15 cellular contexts compared by ENCODE assay signal in the genomic region with DNA sequence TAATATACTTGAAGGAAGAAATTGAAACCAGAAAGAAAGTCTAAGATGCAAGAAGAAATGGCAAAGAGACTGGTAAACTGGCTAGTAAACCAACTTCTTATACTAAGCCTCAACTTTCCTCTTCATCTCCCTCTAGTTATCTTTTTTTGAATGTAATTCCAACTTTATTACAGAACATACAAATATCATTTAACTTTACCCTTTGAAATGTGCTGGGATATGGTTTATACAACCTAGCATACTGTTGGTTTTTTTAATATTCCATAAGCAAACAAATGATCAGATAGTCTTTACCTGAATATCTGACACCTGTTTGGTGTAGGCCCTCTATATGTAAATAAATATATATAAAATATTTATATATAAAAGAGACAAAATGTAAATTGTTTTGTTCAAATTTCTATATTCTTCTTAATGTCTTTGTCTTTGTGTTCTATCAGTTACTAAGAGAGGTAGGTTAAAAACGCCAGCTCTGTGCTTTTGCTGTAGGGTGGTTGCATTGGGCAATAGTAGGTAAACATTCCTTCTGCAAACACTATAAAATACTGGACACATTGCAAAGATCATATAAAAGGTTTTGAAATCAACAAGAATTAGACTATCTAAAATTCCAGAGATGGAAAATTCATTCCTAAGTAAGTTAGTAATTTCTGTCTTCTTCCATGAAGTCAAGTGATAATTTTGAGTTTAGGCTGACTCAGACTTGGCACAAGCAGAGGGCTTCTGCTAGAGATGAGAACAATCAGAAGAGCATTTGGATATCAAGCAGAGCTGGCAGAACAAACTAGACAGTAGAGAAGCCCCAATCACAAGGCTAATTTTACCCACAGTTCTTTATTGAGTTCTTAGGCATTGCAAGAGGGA.
DNase-seq lines count a peak whose midpoint lies in the region; ATAC-seq and TF ChIP-seq lines count a peak whose summit lies in the region.
"Had no signal": no experiment of that assay in that cellular context is flagged by ENCODE, and none has a peak within 500 bp of the region (broad histone marks: within the 10 kb centered on the region; RNA-seq: fewer than 3 reads in every experiment).

No MANE protein-coding gene starts in this region.

- peaks cover 11% of the 10 kb centered on the region for H3F3A ChIP-seq in PC-9 (ENCODE audit: insufficient read depth, low read depth)
- H3F3A ChIP-seq in neural progenitor cell (ENCODE audit: low read depth): no peaks in the 10 kb centered on the region

- H3K79me2 ChIP-seq in PC-9 (ENCODE audit: low read depth): no peaks in the 10 kb centered on the region
- no peaks in the 10 kb centered on the region for H3K79me2 ChIP-seq in neural progenitor cell (ENCODE audit: low read depth)

- BruUV-seq in Caco-2 (replicated peaks; lab: Mats Ljungman, UMichigan) (no TSS peak), PC-9 (replicated peaks; lab: Mats Ljungman, UMichigan) (no TSS peak)

- H3K9me3 ChIP-seq in Caco-2: no peaks in the 10 kb centered on the region; the same call in 1 of the 2 replicates
- H3K9me3 ChIP-seq in PC-9 (ENCODE audit: insufficient read depth, low read depth): peaks cover 12% of the 10 kb centered on the region; the same call in 1 of the 2 replicates
- H3K9me3 ChIP-seq in neural progenitor cell (ENCODE audit: low read depth): no peaks in the 10 kb centered on the region

- H3K27me3 ChIP-seq in Caco-2 (replicated peaks; ENCODE audit: control insufficient read depth, insufficient read depth, low read length) (no peaks in the 10 kb centered on the region), PC-9 (ENCODE audit: insufficient read depth, low read depth) (no peaks in the 10 kb centered on the region), neural progenitor cell (no peaks in the 10 kb centered on the region)

- H3K4me3 ChIP-seq in Caco-2 (ENCODE audit: low read depth, low read length): no peak overlapping the region
- no peak overlapping the region for H3K4me3 ChIP-seq in PC-9
- H3K4me3 ChIP-seq in foreskin fibroblast (ENCODE audit: low read depth in 1 of 2, low read length in 2 of 2): no peak overlapping the region
- no peak overlapping the region for H3K4me3 ChIP-seq in neural progenitor cell

- H3K9me2 ChIP-seq in PC-9 (ENCODE audit: insufficient read depth): no peaks in the 10 kb centered on the region

- intact Hi-C loops in Caco-2 (cut with micrococcal nuclease; ENCODE audit: unreplicated experiment): loop anchor here (1.0 kb wide), 1 partner anchor 39 kb away; no protein-coding TSS in a partner anchor
- intact Hi-C loops in PC-9 (cut with micrococcal nuclease; ENCODE audit: unreplicated experiment): no loop called here

- H3K36me3 ChIP-seq in Caco-2 (ENCODE audit: control insufficient read depth, insufficient read depth, low read length) (no peaks in the 10 kb centered on the region), PC-9 (ENCODE audit: low read depth) (0 out of 2 replicates have a peak, but pooled peaks cover 2% of the 10 kb centered on the region), neural progenitor cell (no peaks in the 10 kb centered on the region)

- H3K36me3 Mint-ChIP-seq in Caco-2 (ENCODE audit: insufficient read depth, unreplicated experiment) (no peaks in the 10 kb centered on the region), neural progenitor cell (no peaks in the 10 kb centered on the region)
- H3K36me3 Mint-ChIP-seq: IgD-negative memory B cell, natural killer cell had no signal

- H3K27ac Mint-ChIP-seq in Caco-2 (ENCODE audit: unreplicated experiment) (peak overlapping the region; percentile 53), neural progenitor cell (no peak overlapping the region)
- H3K27ac Mint-ChIP-seq: dendritic cell treated with granulocyte-macrophage colony-stimulating factor and Interleukin-4, amounts not matched to agents 40 ng/mL and 50 ng/mL, for 4 days; IgD-negative memory B cell; natural killer cell had no signal

- H3K4me2 ChIP-seq in PC-9 (peak overlapping the region; percentile 13), neural progenitor cell (no peak overlapping the region)

- H3K4me3 Mint-ChIP-seq in Caco-2 (ENCODE audit: unreplicated experiment): no peak overlapping the region
- H3K4me3 Mint-ChIP-seq in neural progenitor cell: no peak overlapping the region
- H3K4me3 Mint-ChIP-seq: dendritic cell treated with granulocyte-macrophage colony-stimulating factor and Interleukin-4, amounts not matched to agents 40 ng/mL and 50 ng/mL, for 4 days; IgD-negative memory B cell; natural killer cell had no signal

- ATAC-seq in omental fat pad (ENCODE audit: low FRiP score) (peak; percentile 88), HG02571 (IDR thresholded peaks at IDR 0.05; ENCODE audit: unreplicated experiment) (no peak), HG03108 (IDR thresholded peaks at IDR 0.05; ENCODE audit: unreplicated experiment) (no peak)
- ATAC-seq: natural killer cell had no signal

- POLR2A ChIA-PET in Caco-2 (lab: Charles Lee): no interaction called here
- POLR2A ChIA-PET in PC-9 (lab: Charles Lee; ENCODE audit: unreplicated experiment): no interaction called here

- H3K4me1 ChIP-seq in Caco-2: peaks cover 11% of the 10 kb centered on the region; the same call in 1 of the 2 replicates
- peaks cover 24% of the 10 kb centered on the region for H3K4me1 ChIP-seq in PC-9 (replicated peaks; ENCODE audit: insufficient read depth)
- no peaks in the 10 kb centered on the region for H3K4me1 ChIP-seq in neural progenitor cell

- H4K20me1 ChIP-seq in PC-9 (ENCODE audit: insufficient read depth) (no peaks in the 10 kb centered on the region), neural progenitor cell (ENCODE audit: low read depth) (no peaks in the 10 kb centered on the region)

- TF ChIP-seq CTCF in Caco-2 (IDR thresholded peaks at IDR 0.05; ENCODE audit: insufficient read depth in 1 of 2, low read depth in 1 of 2, low read length in 1 of 2, severe bottlenecking in 1 of 2, unreplicated experiment in 1 of 2) (no peak), PC-9 (conservative IDR thresholded peaks at IDR 0.05) (no peak), foreskin fibroblast (IDR thresholded peaks at IDR 0.05; ENCODE audit: low read depth, low read length) (no peak), omental fat pad (IDR thresholded peaks at IDR 0.05) (no peak), neural progenitor cell (IDR thresholded peaks at IDR 0.05) (no peak)

- H3K9me3 Mint-ChIP-seq in Caco-2 (ENCODE audit: unreplicated experiment) (peaks cover 11% of the 10 kb centered on the region), neural progenitor cell (peaks cover 7% of the 10 kb centered on the region)

- no peak overlapping the region for H3K9ac ChIP-seq in neural progenitor cell

- CTCF ChIA-PET in Caco-2 (lab: Charles Lee) (interaction anchor here (0.6 kb wide), 1 partner anchor 62 kb away, joined by 5 read pairs; no protein-coding TSS in a partner anchor), PC-9 (lab: Charles Lee) (no interaction called here)

- H3K27ac ChIP-seq in PC-9: peak overlapping the region; percentile 57
- no peak overlapping the region for H3K27ac ChIP-seq in neural progenitor cell

- H2AFZ ChIP-seq in PC-9 (no peak overlapping the region; the same call in 1 of the 2 replicates), neural progenitor cell (replicated peaks) (no peak overlapping the region)

- DNase-seq in Caco-2: peak in 1 of 2 experiments; percentile 39
- DNase-seq in PC-9: peak in 1 of 2 experiments; percentile 84
- peak; percentile 68 to 77 for DNase-seq in foreskin fibroblast
- no peak for DNase-seq in omental fat pad (ENCODE audit: low spot score)
- no peak for DNase-seq in D341Med (ENCODE audit: low spot score)
- no peak for DNase-seq in neural progenitor cell (ENCODE audit: low spot score)
- DNase-seq: activated CD4-positive, alpha-beta T cell treated with anti-CD3 and anti-CD28 coated beads for 1 hour; DMS79 treated with DMSO at 0.1 percent for 48 hours; natural killer cell; RPMI8226; stimulated activated naive CD4-positive, alpha-beta T cell had no signal

- H3K4me1 Mint-ChIP-seq in Caco-2 (ENCODE audit: low read depth, unreplicated experiment) (peaks cover 12% of the 10 kb centered on the region), neural progenitor cell (no peaks in the 10 kb centered on the region)
- H3K4me1 Mint-ChIP-seq: natural killer cell had no signal

- H3K27me3 Mint-ChIP-seq in Caco-2 (ENCODE audit: insufficient read depth, unreplicated experiment) (no peaks in the 10 kb centered on the region), neural progenitor cell (ENCODE audit: insufficient read depth, low read depth) (no peaks in the 10 kb centered on the region)
- H3K27me3 Mint-ChIP-seq: dendritic cell treated with granulocyte-macrophage colony-stimulating factor and Interleukin-4, amounts not matched to agents 40 ng/mL and 50 ng/mL, for 4 days; IgD-negative memory B cell had no signal

Comparison
In these comparisons a context has a peak if more than half of its experiments do, and no peak if none do; other contexts are left out.
1. DNase-seq: peak in foreskin fibroblast (2 of 2); none in omental fat pad (single experiment), D341Med (single experiment) and neural progenitor cell (single experiment).